ENCODE assay signal across 1 cellular context in the genomic region with DNA sequence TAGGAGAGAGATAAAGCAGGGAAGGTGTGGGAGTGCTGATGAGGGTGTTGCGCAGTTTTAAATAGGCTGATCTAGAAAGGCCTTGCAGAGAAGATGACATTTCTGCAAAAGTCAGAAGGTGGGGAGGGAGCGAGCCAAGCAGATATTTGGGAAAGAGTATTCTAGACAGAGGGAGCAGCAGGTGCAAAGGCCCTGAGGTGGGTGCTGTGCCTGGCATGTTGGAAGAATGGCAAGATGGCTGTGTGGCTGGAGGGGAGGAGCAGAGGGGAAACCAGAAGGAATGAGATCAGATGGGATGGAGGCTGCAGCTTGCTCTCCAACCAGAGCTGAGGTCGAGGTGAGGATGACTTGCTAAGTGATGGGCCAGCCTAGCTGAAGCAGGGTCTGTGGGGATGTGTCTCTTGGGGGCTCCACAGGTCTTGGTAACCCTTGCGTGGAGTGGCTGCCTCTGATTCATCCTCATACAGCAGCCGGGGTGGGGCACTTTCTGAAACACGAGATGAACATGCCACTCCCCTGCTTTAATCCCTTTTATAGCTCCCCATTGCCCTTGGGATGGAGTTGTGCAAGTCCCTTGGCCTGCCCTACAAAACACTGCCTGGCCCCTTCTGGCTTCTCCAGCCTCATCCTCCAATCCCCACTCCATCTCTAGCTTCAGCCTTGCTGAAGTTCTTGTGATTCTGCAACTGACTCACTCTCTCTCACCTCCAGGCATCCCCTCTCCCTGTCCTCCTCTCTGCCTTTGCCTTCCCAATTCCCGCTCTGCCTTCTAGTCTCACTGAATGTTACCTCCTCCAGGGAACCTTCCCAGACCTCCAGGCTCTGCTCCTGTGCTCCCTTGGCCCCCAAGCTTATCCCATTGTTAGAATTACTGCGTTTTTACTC.
TF ChIP-seq lines count a peak whose summit lies in the region.

No MANE protein-coding gene starts in this region.

TF ChIP-seq in GM23338, 12 proteins besides CTCF, POLR2A, EP300 and RAD21 (continued from another document):
- TF ChIP-seq, protein P1, sequence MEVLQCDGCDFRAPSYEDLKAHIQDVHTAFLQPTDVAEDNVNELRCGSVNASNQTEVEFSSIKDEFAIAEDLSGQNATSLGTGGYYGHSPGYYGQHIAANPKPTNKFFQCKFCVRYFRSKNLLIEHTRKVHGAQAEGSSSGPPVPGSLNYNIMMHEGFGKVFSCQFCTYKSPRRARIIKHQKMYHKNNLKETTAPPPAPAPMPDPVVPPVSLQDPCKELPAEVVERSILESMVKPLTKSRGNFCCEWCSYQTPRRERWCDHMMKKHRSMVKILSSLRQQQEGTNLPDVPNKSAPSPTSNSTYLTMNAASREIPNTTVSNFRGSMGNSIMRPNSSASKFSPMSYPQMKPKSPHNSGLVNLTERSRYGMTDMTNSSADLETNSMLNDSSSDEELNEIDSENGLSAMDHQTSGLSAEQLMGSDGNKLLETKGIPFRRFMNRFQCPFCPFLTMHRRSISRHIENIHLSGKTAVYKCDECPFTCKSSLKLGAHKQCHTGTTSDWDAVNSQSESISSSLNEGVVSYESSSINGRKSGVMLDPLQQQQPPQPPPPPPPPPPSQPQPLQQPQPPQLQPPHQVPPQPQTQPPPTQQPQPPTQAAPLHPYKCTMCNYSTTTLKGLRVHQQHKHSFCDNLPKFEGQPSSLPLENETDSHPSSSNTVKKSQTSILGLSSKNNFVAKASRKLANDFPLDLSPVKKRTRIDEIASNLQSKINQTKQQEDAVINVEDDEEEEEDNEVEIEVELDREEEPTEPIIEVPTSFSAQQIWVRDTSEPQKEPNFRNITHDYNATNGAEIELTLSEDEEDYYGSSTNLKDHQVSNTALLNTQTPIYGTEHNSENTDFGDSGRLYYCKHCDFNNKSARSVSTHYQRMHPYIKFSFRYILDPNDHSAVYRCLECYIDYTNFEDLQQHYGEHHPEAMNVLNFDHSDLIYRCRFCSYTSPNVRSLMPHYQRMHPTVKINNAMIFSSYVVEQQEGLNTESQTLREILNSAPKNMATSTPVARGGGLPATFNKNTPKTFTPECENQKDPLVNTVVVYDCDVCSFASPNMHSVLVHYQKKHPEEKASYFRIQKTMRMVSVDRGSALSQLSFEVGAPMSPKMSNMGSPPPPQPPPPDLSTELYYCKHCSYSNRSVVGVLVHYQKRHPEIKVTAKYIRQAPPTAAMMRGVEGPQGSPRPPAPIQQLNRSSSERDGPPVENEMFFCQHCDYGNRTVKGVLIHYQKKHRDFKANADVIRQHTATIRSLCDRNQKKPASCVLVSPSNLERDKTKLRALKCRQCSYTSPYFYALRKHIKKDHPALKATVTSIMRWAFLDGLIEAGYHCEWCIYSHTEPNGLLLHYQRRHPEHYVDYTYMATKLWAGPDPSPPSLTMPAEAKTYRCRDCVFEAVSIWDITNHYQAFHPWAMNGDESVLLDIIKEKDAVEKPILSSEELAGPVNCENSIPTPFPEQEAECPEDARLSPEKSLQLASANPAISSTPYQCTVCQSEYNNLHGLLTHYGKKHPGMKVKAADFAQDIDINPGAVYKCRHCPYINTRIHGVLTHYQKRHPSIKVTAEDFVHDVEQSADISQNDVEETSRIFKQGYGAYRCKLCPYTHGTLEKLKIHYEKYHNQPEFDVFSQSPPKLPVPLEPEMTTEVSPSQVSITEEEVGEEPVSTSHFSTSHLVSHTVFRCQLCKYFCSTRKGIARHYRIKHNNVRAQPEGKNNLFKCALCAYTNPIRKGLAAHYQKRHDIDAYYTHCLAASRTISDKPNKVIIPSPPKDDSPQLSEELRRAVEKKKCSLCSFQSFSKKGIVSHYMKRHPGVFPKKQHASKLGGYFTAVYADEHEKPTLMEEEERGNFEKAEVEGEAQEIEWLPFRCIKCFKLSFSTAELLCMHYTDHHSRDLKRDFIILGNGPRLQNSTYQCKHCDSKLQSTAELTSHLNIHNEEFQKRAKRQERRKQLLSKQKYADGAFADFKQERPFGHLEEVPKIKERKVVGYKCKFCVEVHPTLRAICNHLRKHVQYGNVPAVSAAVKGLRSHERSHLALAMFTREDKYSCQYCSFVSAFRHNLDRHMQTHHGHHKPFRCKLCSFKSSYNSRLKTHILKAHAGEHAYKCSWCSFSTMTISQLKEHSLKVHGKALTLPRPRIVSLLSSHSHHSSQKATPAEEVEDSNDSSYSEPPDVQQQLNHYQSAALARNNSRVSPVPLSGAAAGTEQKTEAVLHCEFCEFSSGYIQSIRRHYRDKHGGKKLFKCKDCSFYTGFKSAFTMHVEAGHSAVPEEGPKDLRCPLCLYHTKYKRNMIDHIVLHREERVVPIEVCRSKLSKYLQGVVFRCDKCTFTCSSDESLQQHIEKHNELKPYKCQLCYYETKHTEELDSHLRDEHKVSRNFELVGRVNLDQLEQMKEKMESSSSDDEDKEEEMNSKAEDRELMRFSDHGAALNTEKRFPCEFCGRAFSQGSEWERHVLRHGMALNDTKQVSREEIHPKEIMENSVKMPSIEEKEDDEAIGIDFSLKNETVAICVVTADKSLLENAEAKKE (CRISPR knock-in tag; IDR thresholded peaks at IDR 0.05): no peak
- TF ChIP-seq ZNF114 (CRISPR knock-in tag; IDR thresholded peaks at IDR 0.05): no peak
- no peak for TF ChIP-seq JUNB (IDR thresholded peaks at IDR 0.05; ENCODE audit: unreplicated experiment)
- TF ChIP-seq EZH2 (IDR thresholded peaks at IDR 0.05; ENCODE audit: low read depth, unreplicated experiment): no peak
- TF ChIP-seq, protein P2, sequence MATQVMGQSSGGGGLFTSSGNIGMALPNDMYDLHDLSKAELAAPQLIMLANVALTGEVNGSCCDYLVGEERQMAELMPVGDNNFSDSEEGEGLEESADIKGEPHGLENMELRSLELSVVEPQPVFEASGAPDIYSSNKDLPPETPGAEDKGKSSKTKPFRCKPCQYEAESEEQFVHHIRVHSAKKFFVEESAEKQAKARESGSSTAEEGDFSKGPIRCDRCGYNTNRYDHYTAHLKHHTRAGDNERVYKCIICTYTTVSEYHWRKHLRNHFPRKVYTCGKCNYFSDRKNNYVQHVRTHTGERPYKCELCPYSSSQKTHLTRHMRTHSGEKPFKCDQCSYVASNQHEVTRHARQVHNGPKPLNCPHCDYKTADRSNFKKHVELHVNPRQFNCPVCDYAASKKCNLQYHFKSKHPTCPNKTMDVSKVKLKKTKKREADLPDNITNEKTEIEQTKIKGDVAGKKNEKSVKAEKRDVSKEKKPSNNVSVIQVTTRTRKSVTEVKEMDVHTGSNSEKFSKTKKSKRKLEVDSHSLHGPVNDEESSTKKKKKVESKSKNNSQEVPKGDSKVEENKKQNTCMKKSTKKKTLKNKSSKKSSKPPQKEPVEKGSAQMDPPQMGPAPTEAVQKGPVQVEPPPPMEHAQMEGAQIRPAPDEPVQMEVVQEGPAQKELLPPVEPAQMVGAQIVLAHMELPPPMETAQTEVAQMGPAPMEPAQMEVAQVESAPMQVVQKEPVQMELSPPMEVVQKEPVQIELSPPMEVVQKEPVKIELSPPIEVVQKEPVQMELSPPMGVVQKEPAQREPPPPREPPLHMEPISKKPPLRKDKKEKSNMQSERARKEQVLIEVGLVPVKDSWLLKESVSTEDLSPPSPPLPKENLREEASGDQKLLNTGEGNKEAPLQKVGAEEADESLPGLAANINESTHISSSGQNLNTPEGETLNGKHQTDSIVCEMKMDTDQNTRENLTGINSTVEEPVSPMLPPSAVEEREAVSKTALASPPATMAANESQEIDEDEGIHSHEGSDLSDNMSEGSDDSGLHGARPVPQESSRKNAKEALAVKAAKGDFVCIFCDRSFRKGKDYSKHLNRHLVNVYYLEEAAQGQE (IDR thresholded peaks at IDR 0.05; ENCODE audit: unreplicated experiment): no peak
- TF ChIP-seq, protein P3, sequence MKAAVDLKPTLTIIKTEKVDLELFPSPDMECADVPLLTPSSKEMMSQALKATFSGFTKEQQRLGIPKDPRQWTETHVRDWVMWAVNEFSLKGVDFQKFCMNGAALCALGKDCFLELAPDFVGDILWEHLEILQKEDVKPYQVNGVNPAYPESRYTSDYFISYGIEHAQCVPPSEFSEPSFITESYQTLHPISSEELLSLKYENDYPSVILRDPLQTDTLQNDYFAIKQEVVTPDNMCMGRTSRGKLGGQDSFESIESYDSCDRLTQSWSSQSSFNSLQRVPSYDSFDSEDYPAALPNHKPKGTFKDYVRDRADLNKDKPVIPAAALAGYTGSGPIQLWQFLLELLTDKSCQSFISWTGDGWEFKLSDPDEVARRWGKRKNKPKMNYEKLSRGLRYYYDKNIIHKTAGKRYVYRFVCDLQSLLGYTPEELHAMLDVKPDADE (IDR thresholded peaks at IDR 0.05): no peak
TF ChIP-seq in GM23338: peak in this region for 0.
